Comparison of ENCODE assay signal across 8 cellular contexts in the genomic region with DNA sequence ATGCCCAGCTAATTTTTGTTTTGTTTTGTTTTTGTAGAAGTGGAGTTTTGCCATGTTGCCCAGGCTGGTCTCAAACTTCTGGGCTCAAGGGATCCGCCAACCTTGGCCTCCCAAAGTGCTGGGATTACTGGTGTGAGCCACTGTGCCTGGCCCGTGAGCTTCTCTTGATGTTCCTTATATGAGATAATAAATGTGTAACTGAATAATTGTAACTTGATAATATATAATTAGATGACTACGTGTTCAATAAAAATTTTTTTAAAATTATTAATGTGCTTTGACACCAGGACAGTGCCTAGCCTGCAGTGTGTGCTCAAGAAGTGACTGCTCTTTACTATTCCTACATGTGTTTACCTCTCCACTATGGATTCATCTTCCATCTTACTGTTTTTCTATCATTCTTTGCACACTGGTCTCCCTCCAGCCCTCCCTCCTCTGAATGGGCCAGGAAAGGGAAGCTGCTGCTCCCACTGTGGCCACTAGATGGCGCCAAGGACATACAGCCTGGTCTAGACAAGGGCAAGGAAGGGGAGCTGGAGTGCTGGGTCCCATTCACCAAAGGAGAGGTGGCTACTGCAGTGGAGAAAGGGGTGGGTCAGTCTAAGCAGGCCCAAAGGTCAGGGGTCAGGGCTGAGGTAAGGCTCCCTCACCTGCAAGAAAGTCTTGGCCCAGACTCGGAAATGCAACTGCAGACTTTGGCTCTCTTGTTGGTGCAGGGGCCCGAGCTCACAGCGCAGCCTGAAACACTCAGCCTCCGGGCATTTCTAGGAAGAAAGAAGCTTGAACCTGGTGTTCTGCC. TPM values are rescaled to one million over a fixed set of nuclear protein-coding genes. Genes with fewer than 3 reads are reported as not detected.
DNase-seq lines count a peak whose midpoint lies in the region; ATAC-seq lines count a peak whose summit lies in the region.

No MANE protein-coding gene starts in this region.

- H3K9me3 Mint-ChIP-seq in activated CD8-positive, alpha-beta T cell treated with anti-CD3 and anti-CD28 coated beads, Interleukin-2, amount 10 ng/mL, durations not matched to agents 7 days and 5 days (ENCODE audit: insufficient read depth) = no peaks in the 10 kb centered on the region
- no peaks in the 10 kb centered on the region for H3K9me3 Mint-ChIP-seq in effector memory CD8-positive, alpha-beta T cell

- peaks cover 29% of the 10 kb centered on the region for H3K4me1 Mint-ChIP-seq in activated CD8-positive, alpha-beta T cell treated with anti-CD3 and anti-CD28 coated beads, Interleukin-2, amount 10 ng/mL, durations not matched to agents 7 days and 5 days (ENCODE audit: low read depth)
- peaks cover 6 to 9% of the 10 kb centered on the region in 2 donors for H3K4me1 Mint-ChIP-seq in effector memory CD8-positive, alpha-beta T cell (ENCODE audit: low read depth in 2 of 2)

- POLR2A ChIA-PET in activated CD8-positive, alpha-beta T cell treated with anti-CD3 and anti-CD28 coated beads, Interleukin-2, amount 10 ng/mL, durations not matched to agents 7 days and 5 days (lab: Charles Lee) = interaction anchor here (0.8 to 2.7 kb wide), 11 partner anchors 9 to 98 kb away, joined by 3 to 19 read pairs (median 3); a partner anchor contains a TSS

- DNase-seq in 8988T (peak; percentile 91), NOMO-1 treated with DMSO at 0.1 percent for 48 hours (lab: John Stamatoyannopoulos, UW; ENCODE audit: unreplicated experiment) (peak; percentile 68), midbrain (lab: John Stamatoyannopoulos, UW) (peak; percentile 86)
- DNase-seq in activated CD8-positive, alpha-beta T cell treated with anti-CD3 and anti-CD28 coated beads, Interleukin-2, amount 10 ng/mL, durations not matched to agents 7 days and 5 days = peak; percentile 92
- DNase-seq in effector memory CD8-positive, alpha-beta T cell = peak; percentile 89 to 95 (median 91)
- peak; percentile 83 to 85 for DNase-seq in stimulated activated CD8-positive, alpha-beta memory T cell treated with anti-CD3 and anti-CD28 coated beads, Interleukin-4, amount 100 ng/mL, for 1 hour (ENCODE audit: low read depth in 2 of 2, low spot score in 1 of 2)

- CTCF ChIA-PET in activated CD8-positive, alpha-beta T cell treated with anti-CD3 and anti-CD28 coated beads, Interleukin-2, amount 10 ng/mL, durations not matched to agents 7 days and 5 days (lab: Charles Lee) = interaction anchor here (0.6 to 12.3 kb wide), 57 partner anchors 9 to 184 kb away, joined by 3 to 505 read pairs (median 6); a partner anchor contains a TSS

- no peak overlapping the region for H3K4me3 Mint-ChIP-seq in activated CD8-positive, alpha-beta T cell treated with anti-CD3 and anti-CD28 coated beads, Interleukin-2, amount 10 ng/mL, durations not matched to agents 7 days and 5 days
- no peak overlapping the region for H3K4me3 Mint-ChIP-seq in effector memory CD8-positive, alpha-beta T cell

- no peak overlapping the region for H3K27ac Mint-ChIP-seq in activated CD8-positive, alpha-beta T cell treated with anti-CD3 and anti-CD28 coated beads, Interleukin-2, amount 10 ng/mL, durations not matched to agents 7 days and 5 days
- H3K27ac Mint-ChIP-seq in effector memory CD8-positive, alpha-beta T cell = peak overlapping the region in 1 of 2 donors; percentile 18

- H3K27me3 Mint-ChIP-seq in activated CD8-positive, alpha-beta T cell treated with anti-CD3 and anti-CD28 coated beads, Interleukin-2, amount 10 ng/mL, durations not matched to agents 7 days and 5 days (ENCODE audit: low read depth) = no peaks in the 10 kb centered on the region
- no peaks in the 10 kb centered on the region for H3K27me3 Mint-ChIP-seq in effector memory CD8-positive, alpha-beta T cell

- H3K36me3 Mint-ChIP-seq in activated CD8-positive, alpha-beta T cell treated with anti-CD3 and anti-CD28 coated beads, Interleukin-2, amount 10 ng/mL, durations not matched to agents 7 days and 5 days (ENCODE audit: low read depth) = peaks cover 69% of the 10 kb centered on the region
- peaks cover 92% of the 10 kb centered on the region for H3K36me3 Mint-ChIP-seq in effector memory CD8-positive, alpha-beta T cell (ENCODE audit: insufficient read depth)

- ATAC-seq in GM18511 (IDR thresholded peaks at IDR 0.05; ENCODE audit: unreplicated experiment) (peak; percentile 83), HG03520 (IDR thresholded peaks at IDR 0.05; ENCODE audit: unreplicated experiment) (peak; percentile 75)
- ATAC-seq in activated CD8-positive, alpha-beta T cell treated with anti-CD3 and anti-CD28 coated beads, Interleukin-2, amount 10 ng/mL, durations not matched to agents 7 days and 5 days = peak; percentile 91
- peak; percentile 97 for ATAC-seq in effector memory CD8-positive, alpha-beta T cell (replicated peaks)

RNA-seq across cellular contexts. Expression of a gene that starts 14.7 kb away (rescaled TPM):
- under 1 TPM; 0.55 to 0.74 TPM for total RNA-seq in activated CD8-positive, alpha-beta T cell treated with anti-CD3 and anti-CD28 coated beads, Interleukin-2, amount 10 ng/mL, durations not matched to agents 7 days and 5 days

RNA-seq across cellular contexts. Expression of a gene that starts 19.9 kb away (rescaled TPM):
- 10 to 100 TPM; 65.0 to 69.1 TPM for total RNA-seq in activated CD8-positive, alpha-beta T cell treated with anti-CD3 and anti-CD28 coated beads, Interleukin-2, amount 10 ng/mL, durations not matched to agents 7 days and 5 days

RNA-seq across cellular contexts. Expression of a gene that starts 34.9 kb away (rescaled TPM):
- under 1 TPM; 0.32 to 0.57 TPM for total RNA-seq in activated CD8-positive, alpha-beta T cell treated with anti-CD3 and anti-CD28 coated beads, Interleukin-2, amount 10 ng/mL, durations not matched to agents 7 days and 5 days

Comparison
In these comparisons a context has a peak if more than half of its experiments do, and no peak if none do; other contexts are left out.
1. Peak in every context shown above with its lines: DNase-seq and ATAC-seq.